21 cellular contexts compared by ENCODE assay signal in genomic region chr18:407825-408224, GRCh38.
DNase-seq lines count a peak whose midpoint lies in the region; ATAC-seq and TF ChIP-seq lines count a peak whose summit lies in the region.
"Had no signal": no experiment of that assay in that cellular context is flagged by ENCODE, and none has a peak within 500 bp of the region (broad histone marks: within the 10 kb centered on the region; RNA-seq: fewer than 3 reads in every experiment).

No MANE protein-coding gene starts in this region.

- intact Hi-C loops in aorta (cut with DNase I): no loop called here

- peaks cover 12% of the 10 kb centered on the region for H3F3A ChIP-seq in GM23248 (ENCODE audit: insufficient read depth)

- ATAC-seq in RWPE2 (ENCODE audit: low read depth) (0 out of 3 replicates have a peak, but pooled peaks have one; percentile 55), aorta (ENCODE audit: low FRiP score) (peak; percentile 26)
- ATAC-seq: A549 had no signal

- peaks cover 19% of the 10 kb centered on the region; the same call in 1 of the 2 replicates for H3K79me2 ChIP-seq in GM23248 (ENCODE audit: insufficient read depth)

- H3K27ac ChIP-seq in GM23248: no peak overlapping the region
- H3K27ac ChIP-seq in RWPE2 (ENCODE audit: poor library complexity, severe bottlenecking): no peak overlapping the region
- no peak overlapping the region for H3K27ac ChIP-seq in aorta (ENCODE audit: low read depth in 1 of 2, low read length in 2 of 2)
- H3K27ac ChIP-seq: A549, BLaER1, Peyer's patch had no signal

- H4K20me1 ChIP-seq in GM23248 (ENCODE audit: insufficient read depth): no peaks in the 10 kb centered on the region
- H4K20me1 ChIP-seq: BLaER1 had no signal

- DNase-seq in GM23248 (peak; percentile 33), RWPE2 (ENCODE audit: low spot score) (no peak), fibroblast of peridontal ligament (ENCODE audit: extremely low read depth) (peak; percentile 46), aorta (no peak), UCSD-AML1 (lab: John Stamatoyannopoulos, UW; ENCODE audit: unreplicated experiment) (no peak), GM13976 (ENCODE audit: low spot score) (no peak), SKM-1 treated with dmso at 0.1 percent for 144 hours (lab: John Stamatoyannopoulos, UW; ENCODE audit: unreplicated experiment) (no peak)
- DNase-seq: CD4-positive, alpha-beta T cell; COR-L47; DMS79; H7; KG1; NCI-H1105; NCI-H146; NCI-H2029; NCI-H2227 treated with DMSO at 0.1 percent for 48 hours; NCI-H510A treated with DMSO at 0.1 percent for 48 hours; NCI-H748 treated with DMSO at 0.1 percent for 48 hours; Peyer's patch had no signal

- H3K27me3 ChIP-seq in GM23248 (replicated peaks; ENCODE audit: insufficient read depth) (no peaks in the 10 kb centered on the region), RWPE2 (ENCODE audit: insufficient read depth, poor library complexity, severe bottlenecking) (no peaks in the 10 kb centered on the region), aorta (ENCODE audit: control insufficient read depth in 1 of 2, insufficient read depth in 2 of 2, low read length in 1 of 2) (no peaks in the 10 kb centered on the region)
- H3K27me3 ChIP-seq: BLaER1, Peyer's patch had no signal

- H3K9me2 ChIP-seq in GM23248 (ENCODE audit: insufficient read depth): no peaks in the 10 kb centered on the region

- 83 to 87% methylated on average over 1 of the region's 1 CpG for WGBS in GM23248 (ENCODE audit: low coverage in 1 of 2, low lambda C conversion rate in 2 of 2, missing lambda C conversion rate in 2 of 2), 2 experiments
- 91 to 93% methylated on average over 1 of the region's 1 CpG for WGBS in aorta, 2 donors

- TF ChIP-seq CTCF in RWPE2 (IDR thresholded peaks at IDR 0.05; ENCODE audit: poor library complexity, severe bottlenecking) (no peak), GM13976 (IDR thresholded peaks at IDR 0.05; ENCODE audit: borderline replicate concordance, control extremely low read depth, extremely low read depth, insufficient read depth, missing control alignments) (no peak)

- H3K9me3 ChIP-seq in GM23248 (ENCODE audit: low read depth) (no peaks in the 10 kb centered on the region), RWPE2 (ENCODE audit: severe bottlenecking) (peaks cover 1% of the 10 kb centered on the region), aorta (ENCODE audit: control insufficient read depth, low read length) (no peaks in the 10 kb centered on the region)
- H3K9me3 ChIP-seq: A549 had no signal

- H3K36me3 ChIP-seq in GM23248 (ENCODE audit: low read depth) (no peaks in the 10 kb centered on the region), RWPE2 (ENCODE audit: low read depth) (no peaks in the 10 kb centered on the region), aorta (ENCODE audit: control insufficient read depth in 1 of 2, insufficient read depth in 2 of 2, low read length in 1 of 2) (no peaks in the 10 kb centered on the region)
- H3K36me3 ChIP-seq: Peyer's patch had no signal

- in situ Hi-C loops in GM23248 (cut with MboI) (no loop called here), GM13976 (cut with MboI; ENCODE audit: low sequenced_read_pairs, unreplicated experiment) (no loop called here)

- H3K4me3 ChIP-seq in GM23248 (no peak overlapping the region), RWPE2 (ENCODE audit: severe bottlenecking) (no peak overlapping the region), aorta (ENCODE audit: low read length in 2 of 2) (no peak overlapping the region)
- H3K4me3 ChIP-seq: A549, BLaER1, Peyer's patch had no signal

- H3K9ac ChIP-seq in GM23248: no peak overlapping the region
- H3K9ac ChIP-seq: BLaER1 had no signal

- no peak overlapping the region for H2AFZ ChIP-seq in GM23248

- H3K4me2 ChIP-seq in GM23248 (ENCODE audit: unreplicated experiment): no peak overlapping the region
- H3K4me2 ChIP-seq: A549, BLaER1 had no signal

- peaks cover 17% of the 10 kb centered on the region; the same call in 1 of the 2 replicates for H3K4me1 ChIP-seq in GM23248 (ENCODE audit: insufficient read depth)
- no peaks in the 10 kb centered on the region for H3K4me1 ChIP-seq in RWPE2 (ENCODE audit: insufficient read depth, poor library complexity, severe bottlenecking)
- H3K4me1 ChIP-seq in aorta (ENCODE audit: control insufficient read depth in 1 of 2, insufficient read depth in 2 of 2, low read length in 2 of 2): no peaks in the 10 kb centered on the region
- H3K4me1 ChIP-seq: A549, Peyer's patch had no signal

Comparison
In these comparisons a context has a peak if more than half of its experiments do, and no peak if none do; other contexts are left out.
1. DNase-seq: peak in GM23248 (single experiment) and fibroblast of peridontal ligament (single experiment); none in RWPE2 (single experiment), aorta (0 of 2), UCSD-AML1 (single experiment), GM13976 (single experiment) and SKM-1 treated with dmso at 0.1 percent for 144 hours (single experiment).